ENCODE assay signal across 1 cellular context in genomic region chr19:40718774-40719391, GRCh38.
TF ChIP-seq lines count a peak whose summit lies in the region.

No MANE protein-coding gene starts in this region.

TF ChIP-seq in HepG2, 621 proteins besides CTCF, POLR2A, EP300 and RAD21 (continued from another document and continues in another):
- 0 out of 2 replicates have a peak, but pooled peaks have one; percentile 45 for TF ChIP-seq ZNF451 (CRISPR knock-in tag; IDR thresholded peaks at IDR 0.05)
- no peak for TF ChIP-seq KLF11 (CRISPR knock-in tag; IDR thresholded peaks at IDR 0.05)
- no peak for TF ChIP-seq NONO (IDR thresholded peaks at IDR 0.05)
- peak; percentile 68; the same call in 1 of the 2 replicates for TF ChIP-seq NONO (CRISPR knock-in tag; conservative IDR thresholded peaks at IDR 0.05)
- TF ChIP-seq ZBTB46 (CRISPR knock-in tag; IDR thresholded peaks at IDR 0.05; ENCODE audit: borderline replicate concordance): peak; percentile 84; the same call in 1 of the 2 replicates
- no peak for TF ChIP-seq CHCHD3 (CRISPR knock-in tag; IDR thresholded peaks at IDR 0.05)
- TF ChIP-seq ZNF232 (CRISPR knock-in tag; IDR thresholded peaks at IDR 0.05; ENCODE audit: borderline replicate concordance): 0 out of 2 replicates have a peak, but pooled peaks have one; percentile 32
- no peak for TF ChIP-seq SOX13 (IDR thresholded peaks at IDR 0.05)
- TF ChIP-seq SOX13 (CRISPR knock-in tag; conservative IDR thresholded peaks at IDR 0.05 in 1 of 2, IDR thresholded peaks at IDR 0.05 in 1 of 2): peak in 1 of 2 experiments; percentile 37; a peak in 1 of 4 replicates
- no peak for TF ChIP-seq MTF1 (CRISPR knock-in tag; IDR thresholded peaks at IDR 0.05)
- TF ChIP-seq NCOA2 (CRISPR knock-in tag; IDR thresholded peaks at IDR 0.05): peak; percentile 65; the same call in 1 of the 2 replicates
- TF ChIP-seq MYC (CRISPR knock-in tag; IDR thresholded peaks at IDR 0.05; ENCODE audit: borderline replicate concordance): peak; percentile 83; the same call in 1 of the 2 replicates
- no peak for TF ChIP-seq HNF1A (IDR thresholded peaks at IDR 0.05; ENCODE audit: low read depth)
- TF ChIP-seq HNF1A (CRISPR knock-in tag; IDR thresholded peaks at IDR 0.05; ENCODE audit: borderline replicate concordance): peak; percentile 69
- TF ChIP-seq GRHL1 (CRISPR knock-in tag; conservative IDR thresholded peaks at IDR 0.05): no peak
- TF ChIP-seq, protein P1, sequence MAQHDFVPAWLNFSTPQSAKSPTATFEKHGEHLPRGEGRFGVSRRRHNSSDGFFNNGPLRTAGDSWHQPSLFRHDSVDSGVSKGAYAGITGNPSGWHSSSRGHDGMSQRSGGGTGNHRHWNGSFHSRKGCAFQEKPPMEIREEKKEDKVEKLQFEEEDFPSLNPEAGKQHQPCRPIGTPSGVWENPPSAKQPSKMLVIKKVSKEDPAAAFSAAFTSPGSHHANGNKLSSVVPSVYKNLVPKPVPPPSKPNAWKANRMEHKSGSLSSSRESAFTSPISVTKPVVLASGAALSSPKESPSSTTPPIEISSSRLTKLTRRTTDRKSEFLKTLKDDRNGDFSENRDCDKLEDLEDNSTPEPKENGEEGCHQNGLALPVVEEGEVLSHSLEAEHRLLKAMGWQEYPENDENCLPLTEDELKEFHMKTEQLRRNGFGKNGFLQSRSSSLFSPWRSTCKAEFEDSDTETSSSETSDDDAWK (CRISPR knock-in tag; IDR thresholded peaks at IDR 0.05): no peak
- TF ChIP-seq ONECUT2 (CRISPR knock-in tag; IDR thresholded peaks at IDR 0.05): no peak
- TF ChIP-seq ZNF263 (CRISPR knock-in tag; IDR thresholded peaks at IDR 0.05): peak; percentile 72; the same call in 1 of the 2 replicates
- peak; percentile 42; the same call in 1 of the 2 replicates for TF ChIP-seq KLF6 (CRISPR knock-in tag; IDR thresholded peaks at IDR 0.05)
- no peak for TF ChIP-seq ZBTB39 (CRISPR knock-in tag; IDR thresholded peaks at IDR 0.05)
- TF ChIP-seq YEATS4 (CRISPR knock-in tag; IDR thresholded peaks at IDR 0.05; ENCODE audit: borderline replicate concordance): peak; percentile 64; the same call in 1 of the 2 replicates
- TF ChIP-seq ZNF746 (CRISPR knock-in tag; IDR thresholded peaks at IDR 0.05): peak; percentile 66; the same call in 1 of the 2 replicates
- TF ChIP-seq PHF20 (CRISPR knock-in tag; IDR thresholded peaks at IDR 0.05): no peak
- no peak for TF ChIP-seq SRF (IDR thresholded peaks at IDR 0.05; ENCODE audit: low read depth, low read length)
- peak; percentile 76; the same call in 1 of the 2 replicates for TF ChIP-seq ZNF343 (CRISPR knock-in tag; IDR thresholded peaks at IDR 0.05)
- TF ChIP-seq, protein P2, sequence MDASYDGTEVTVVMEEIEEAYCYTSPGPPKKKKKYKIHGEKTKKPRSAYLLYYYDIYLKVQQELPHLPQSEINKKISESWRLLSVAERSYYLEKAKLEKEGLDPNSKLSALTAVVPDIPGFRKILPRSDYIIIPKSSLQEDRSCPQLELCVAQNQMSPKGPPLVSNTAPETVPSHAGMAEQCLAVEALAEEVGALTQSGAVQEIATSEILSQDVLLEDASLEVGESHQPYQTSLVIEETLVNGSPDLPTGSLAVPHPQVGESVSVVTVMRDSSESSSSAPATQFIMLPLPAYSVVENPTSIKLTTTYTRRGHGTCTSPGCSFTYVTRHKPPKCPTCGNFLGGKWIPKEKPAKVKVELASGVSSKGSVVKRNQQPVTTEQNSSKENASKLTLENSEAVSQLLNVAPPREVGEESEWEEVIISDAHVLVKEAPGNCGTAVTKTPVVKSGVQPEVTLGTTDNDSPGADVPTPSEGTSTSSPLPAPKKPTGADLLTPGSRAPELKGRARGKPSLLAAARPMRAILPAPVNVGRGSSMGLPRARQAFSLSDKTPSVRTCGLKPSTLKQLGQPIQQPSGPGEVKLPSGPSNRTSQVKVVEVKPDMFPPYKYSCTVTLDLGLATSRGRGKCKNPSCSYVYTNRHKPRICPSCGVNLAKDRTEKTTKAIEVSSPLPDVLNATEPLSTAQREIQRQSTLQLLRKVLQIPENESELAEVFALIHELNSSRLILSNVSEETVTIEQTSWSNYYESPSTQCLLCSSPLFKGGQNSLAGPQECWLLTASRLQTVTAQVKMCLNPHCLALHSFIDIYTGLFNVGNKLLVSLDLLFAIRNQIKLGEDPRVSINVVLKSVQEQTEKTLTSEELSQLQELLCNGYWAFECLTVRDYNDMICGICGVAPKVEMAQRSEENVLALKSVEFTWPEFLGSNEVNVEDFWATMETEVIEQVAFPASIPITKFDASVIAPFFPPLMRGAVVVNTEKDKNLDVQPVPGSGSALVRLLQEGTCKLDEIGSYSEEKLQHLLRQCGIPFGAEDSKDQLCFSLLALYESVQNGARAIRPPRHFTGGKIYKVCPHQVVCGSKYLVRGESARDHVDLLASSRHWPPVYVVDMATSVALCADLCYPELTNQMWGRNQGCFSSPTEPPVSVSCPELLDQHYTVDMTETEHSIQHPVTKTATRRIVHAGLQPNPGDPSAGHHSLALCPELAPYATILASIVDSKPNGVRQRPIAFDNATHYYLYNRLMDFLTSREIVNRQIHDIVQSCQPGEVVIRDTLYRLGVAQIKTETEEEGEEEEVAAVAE (CRISPR knock-in tag; IDR thresholded peaks at IDR 0.05; ENCODE audit: borderline replicate concordance): no peak; the same call in 1 of the 2 replicates
- peak; percentile 30; the same call in 1 of the 2 replicates for TF ChIP-seq ZNF124 (CRISPR knock-in tag; IDR thresholded peaks at IDR 0.05)
- TF ChIP-seq SALL1 (CRISPR knock-in tag; IDR thresholded peaks at IDR 0.05): peak; percentile 77
- TF ChIP-seq IRX3 (CRISPR knock-in tag; IDR thresholded peaks at IDR 0.05; ENCODE audit: borderline replicate concordance, low read depth): no peak
- peak; percentile 31 for TF ChIP-seq XRCC5 (optimal IDR thresholded peaks at IDR 0.05; ENCODE audit: low read length)
- TF ChIP-seq, protein P3, sequence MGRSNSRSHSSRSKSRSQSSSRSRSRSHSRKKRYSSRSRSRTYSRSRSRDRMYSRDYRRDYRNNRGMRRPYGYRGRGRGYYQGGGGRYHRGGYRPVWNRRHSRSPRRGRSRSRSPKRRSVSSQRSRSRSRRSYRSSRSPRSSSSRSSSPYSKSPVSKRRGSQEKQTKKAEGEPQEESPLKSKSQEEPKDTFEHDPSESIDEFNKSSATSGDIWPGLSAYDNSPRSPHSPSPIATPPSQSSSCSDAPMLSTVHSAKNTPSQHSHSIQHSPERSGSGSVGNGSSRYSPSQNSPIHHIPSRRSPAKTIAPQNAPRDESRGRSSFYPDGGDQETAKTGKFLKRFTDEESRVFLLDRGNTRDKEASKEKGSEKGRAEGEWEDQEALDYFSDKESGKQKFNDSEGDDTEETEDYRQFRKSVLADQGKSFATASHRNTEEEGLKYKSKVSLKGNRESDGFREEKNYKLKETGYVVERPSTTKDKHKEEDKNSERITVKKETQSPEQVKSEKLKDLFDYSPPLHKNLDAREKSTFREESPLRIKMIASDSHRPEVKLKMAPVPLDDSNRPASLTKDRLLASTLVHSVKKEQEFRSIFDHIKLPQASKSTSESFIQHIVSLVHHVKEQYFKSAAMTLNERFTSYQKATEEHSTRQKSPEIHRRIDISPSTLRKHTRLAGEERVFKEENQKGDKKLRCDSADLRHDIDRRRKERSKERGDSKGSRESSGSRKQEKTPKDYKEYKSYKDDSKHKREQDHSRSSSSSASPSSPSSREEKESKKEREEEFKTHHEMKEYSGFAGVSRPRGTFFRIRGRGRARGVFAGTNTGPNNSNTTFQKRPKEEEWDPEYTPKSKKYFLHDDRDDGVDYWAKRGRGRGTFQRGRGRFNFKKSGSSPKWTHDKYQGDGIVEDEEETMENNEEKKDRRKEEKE (IDR thresholded peaks at IDR 0.05): no peak
- TF ChIP-seq ZNF563 (CRISPR knock-in tag; IDR thresholded peaks at IDR 0.05): peak; percentile 45; the same call in 1 of the 2 replicates
- TF ChIP-seq NCOR1 (IDR thresholded peaks at IDR 0.05; ENCODE audit: borderline replicate concordance, low read length): 0 out of 2 replicates have a peak, but pooled peaks have one; percentile 57
- TF ChIP-seq MBNL3 (CRISPR knock-in tag; conservative IDR thresholded peaks at IDR 0.05): no peak
- peak; percentile 29; the same call in 1 of the 2 replicates for TF ChIP-seq ZMYM3 (CRISPR knock-in tag; IDR thresholded peaks at IDR 0.05)
- TF ChIP-seq CSRNP2 (CRISPR knock-in tag; conservative IDR thresholded peaks at IDR 0.05; ENCODE audit: low read depth): no peak
- TF ChIP-seq HNRNPH1 (optimal IDR thresholded peaks at IDR 0.05; ENCODE audit: low read depth, low read length): no peak
- TF ChIP-seq ZNF605 (CRISPR knock-in tag; IDR thresholded peaks at IDR 0.05): no peak
